1 cellular context compared by ENCODE assay signal in the genomic region with DNA sequence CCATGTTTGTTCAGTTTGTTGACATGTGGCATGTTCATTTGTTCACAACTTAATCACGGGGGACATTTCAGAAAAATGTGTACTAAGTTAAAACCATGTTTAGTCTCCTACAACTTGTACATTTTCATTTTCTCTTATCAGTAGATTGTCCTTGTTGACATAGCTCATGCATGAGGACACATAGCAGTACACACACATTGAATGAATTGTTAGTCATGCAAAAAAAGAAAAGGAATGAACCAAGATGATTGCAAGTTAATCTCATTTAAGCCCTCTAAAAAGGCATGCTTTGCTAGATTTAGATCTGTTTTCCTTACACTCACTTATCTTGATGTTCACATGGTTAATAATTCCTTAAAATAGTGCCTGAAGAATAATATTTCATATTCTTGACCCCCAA.
TF ChIP-seq lines count a peak whose summit lies in the region.

No MANE protein-coding gene starts in this region.

TF ChIP-seq in IMR-90, 13 proteins besides CTCF, POLR2A, EP300 and RAD21 (continued from another document):
- TF ChIP-seq MAZ (IDR thresholded peaks at IDR 0.05; ENCODE audit: borderline replicate concordance, low read depth, low read length) (no peak), NFE2L2 (IDR thresholded peaks at IDR 0.05; ENCODE audit: low read depth, low read length) (no peak), SMC3 (IDR thresholded peaks at IDR 0.05; ENCODE audit: low read depth, low read length) (no peak), RCOR1 (IDR thresholded peaks at IDR 0.05; ENCODE audit: insufficient replicate concordance, low read length) (no peak), CEBPB (IDR thresholded peaks at IDR 0.05; ENCODE audit: low read depth, low read length) (no peak), RFX5 (IDR thresholded peaks at IDR 0.05; ENCODE audit: low read depth, low read length) (no peak), BHLHE40 (IDR thresholded peaks at IDR 0.05; ENCODE audit: low read depth, low read length) (no peak), FOS (IDR thresholded peaks at IDR 0.05; ENCODE audit: low read depth, low read length) (no peak)
- TF ChIP-seq, protein P1, sequence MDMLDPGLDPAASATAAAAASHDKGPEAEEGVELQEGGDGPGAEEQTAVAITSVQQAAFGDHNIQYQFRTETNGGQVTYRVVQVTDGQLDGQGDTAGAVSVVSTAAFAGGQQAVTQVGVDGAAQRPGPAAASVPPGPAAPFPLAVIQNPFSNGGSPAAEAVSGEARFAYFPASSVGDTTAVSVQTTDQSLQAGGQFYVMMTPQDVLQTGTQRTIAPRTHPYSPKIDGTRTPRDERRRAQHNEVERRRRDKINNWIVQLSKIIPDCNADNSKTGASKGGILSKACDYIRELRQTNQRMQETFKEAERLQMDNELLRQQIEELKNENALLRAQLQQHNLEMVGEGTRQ (IDR thresholded peaks at IDR 0.05; ENCODE audit: low read depth, low read length) = no peak
- TF ChIP-seq, protein P2, sequence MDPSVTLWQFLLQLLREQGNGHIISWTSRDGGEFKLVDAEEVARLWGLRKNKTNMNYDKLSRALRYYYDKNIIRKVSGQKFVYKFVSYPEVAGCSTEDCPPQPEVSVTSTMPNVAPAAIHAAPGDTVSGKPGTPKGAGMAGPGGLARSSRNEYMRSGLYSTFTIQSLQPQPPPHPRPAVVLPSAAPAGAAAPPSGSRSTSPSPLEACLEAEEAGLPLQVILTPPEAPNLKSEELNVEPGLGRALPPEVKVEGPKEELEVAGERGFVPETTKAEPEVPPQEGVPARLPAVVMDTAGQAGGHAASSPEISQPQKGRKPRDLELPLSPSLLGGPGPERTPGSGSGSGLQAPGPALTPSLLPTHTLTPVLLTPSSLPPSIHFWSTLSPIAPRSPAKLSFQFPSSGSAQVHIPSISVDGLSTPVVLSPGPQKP (IDR thresholded peaks at IDR 0.05; ENCODE audit: borderline replicate concordance, low read depth, low read length) = no peak
